8 cellular contexts compared by ENCODE assay signal in genomic region chr15:74291101-74292071, GRCh38. TPM values are rescaled to one million over a fixed set of nuclear protein-coding genes. Genes with fewer than 3 reads are reported as not detected.
DNase-seq lines count a peak whose midpoint lies in the region; ATAC-seq and TF ChIP-seq lines count a peak whose summit lies in the region.

No MANE protein-coding gene starts in this region.

- no peaks in the 10 kb centered on the region for H3K36me3 Mint-ChIP-seq in activated naive CD4-positive, alpha-beta T cell treated with anti-CD3 and anti-CD28 coated beads, Interleukin-2, amount 50 U/mL, for 72 hours

- H3K9me3 Mint-ChIP-seq in activated naive CD4-positive, alpha-beta T cell treated with anti-CD3 and anti-CD28 coated beads, Interleukin-2, amount 50 U/mL, for 72 hours, result peaks cover 0 to 11% of the 10 kb centered on the region in 2 donors

- peak; percentile 78 to 84 for ATAC-seq in activated naive CD4-positive, alpha-beta T cell treated with anti-CD3 and anti-CD28 coated beads, Interleukin-2, amount 50 U/mL, for 72 hours
- ATAC-seq in heart right ventricle (peak; percentile 84 to 93 (median 86)), HG02759 (IDR thresholded peaks at IDR 0.05; ENCODE audit: unreplicated experiment) (no peak)

- no peak overlapping the region for H3K9ac ChIP-seq in SK-N-MC (ENCODE audit: insufficient read length)

- H3K9me3 ChIP-seq in SK-N-MC (ENCODE audit: low read depth, low read length) (no peaks in the 10 kb centered on the region), heart right ventricle (no peaks in the 10 kb centered on the region), esophagus squamous epithelium (no peaks in the 10 kb centered on the region)

- H3K27me3 ChIP-seq in heart right ventricle (peaks cover 0 to 18% (median 6%) of the 10 kb centered on the region in 7 donors), esophagus squamous epithelium (peaks cover 0 to 62% (median 0%) of the 10 kb centered on the region in 4 donors)

- intact Hi-C loops in heart right ventricle (cut with DNase I) (no loop called here), esophagus squamous epithelium (cut with DNase I) (no loop called here)

- H3K27ac Mint-ChIP-seq in activated naive CD4-positive, alpha-beta T cell treated with anti-CD3 and anti-CD28 coated beads, Interleukin-2, amount 50 U/mL, for 72 hours, result no peak overlapping the region

- no peak for TF ChIP-seq POLR2A in esophagus squamous epithelium (IDR thresholded peaks at IDR 0.05)

- H3K4me1 ChIP-seq in heart right ventricle (peaks cover 0 to 17% (median 4%) of the 10 kb centered on the region in 9 donors), esophagus squamous epithelium (no peaks in the 10 kb centered on the region)

- no peak overlapping the region for H3K27ac ChIP-seq in SK-N-MC
- no peak overlapping the region for H3K27ac ChIP-seq in heart right ventricle
- no peak overlapping the region for H3K27ac ChIP-seq in esophagus squamous epithelium

- DNase-seq in CMK (ENCODE audit: low read depth) (peak; percentile 76), HuH-7.5 (ENCODE audit: low spot score) (peak; percentile 90), SK-N-MC (ENCODE audit: low read depth, low spot score) (peak; percentile 55), heart right ventricle (peak; percentile 86 to 90), pulmonary artery endothelial cell (ENCODE audit: low read depth, low spot score) (peak; percentile 22), esophagus squamous epithelium (lab: John Stamatoyannopoulos, UW) (no peak)
- peak; percentile 63 to 83 for DNase-seq in activated naive CD4-positive, alpha-beta T cell treated with anti-CD3 and anti-CD28 coated beads, Interleukin-2, amount 50 U/mL, for 72 hours (ENCODE audit: low spot score in 2 of 2)

- TF ChIP-seq CTCF in heart right ventricle (IDR thresholded peaks at IDR 0.05) (no peak), esophagus squamous epithelium (IDR thresholded peaks at IDR 0.05) (no peak)

- H3K36me3 ChIP-seq in SK-N-MC (ENCODE audit: insufficient read depth, low read length), result no peaks in the 10 kb centered on the region
- H3K36me3 ChIP-seq in heart right ventricle, result no peaks in the 10 kb centered on the region
- H3K36me3 ChIP-seq in esophagus squamous epithelium, result no peaks in the 10 kb centered on the region

- 6 to 7% methylated on average over 20 of the region's 20 CpGs for WGBS in heart right ventricle, 2 donors
- 9 to 11% methylated on average over 15 to 16 of the region's 20 CpGs for WGBS in esophagus squamous epithelium, 2 donors

- H3K4me3 ChIP-seq in SK-N-MC (peak overlapping the region; percentile 51; the same call in 1 of the 2 replicates), heart right ventricle (no peak overlapping the region), esophagus squamous epithelium (no peak overlapping the region)

RNA-seq across cellular contexts. Expression of gene CCDC33, which starts 55.3 kb away (rescaled TPM):
- total RNA-seq in activated naive CD4-positive, alpha-beta T cell treated with anti-CD3 and anti-CD28 coated beads, Interleukin-2, amount 50 U/mL, for 72 hours, result not detected
- total RNA-seq in heart right ventricle (not detected), pulmonary artery endothelial cell (not detected in 2 replicates), esophagus squamous epithelium (not detected)
- polyA plus RNA-seq in heart right ventricle, result not detected
